23 cellular contexts compared by ENCODE assay signal in the genomic region with DNA sequence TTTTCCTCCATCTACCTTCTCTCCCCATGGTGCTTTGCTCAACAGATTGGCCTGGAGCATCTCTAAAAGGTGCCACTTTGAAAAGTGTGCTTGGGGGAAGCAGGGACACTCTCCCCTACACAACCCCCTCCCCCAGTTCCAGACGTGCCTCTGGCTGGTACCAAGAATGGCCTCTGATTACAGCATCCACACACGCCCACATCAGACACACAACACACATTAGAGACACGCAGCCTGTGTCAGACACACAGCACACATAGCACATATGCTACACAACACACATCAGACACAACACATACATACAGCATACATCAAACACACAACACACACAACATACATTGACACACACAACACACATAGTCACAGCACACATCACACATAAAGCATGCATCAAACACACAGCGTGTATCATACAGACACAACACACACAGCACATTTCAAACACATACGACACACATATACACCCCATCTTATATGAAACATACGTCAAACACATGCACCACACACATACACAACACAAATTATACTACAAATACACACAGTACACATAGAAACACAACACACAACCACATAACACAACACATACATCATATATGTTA.
DNase-seq lines count a peak whose midpoint lies in the region; ATAC-seq and TF ChIP-seq lines count a peak whose summit lies in the region.
"Had no signal": no experiment of that assay in that cellular context is flagged by ENCODE, and none has a peak within 500 bp of the region (broad histone marks: within the 10 kb centered on the region; RNA-seq: fewer than 3 reads in every experiment).

No MANE protein-coding gene starts in this region.

- peaks cover 23 to 93% (median 70%) of the 10 kb centered on the region in 9 donors for H3K4me1 ChIP-seq in heart right ventricle
- H3K4me1 ChIP-seq in osteoblast (ENCODE audit: insufficient read depth, low read length) = peaks cover 29% of the 10 kb centered on the region
- H3K4me1 ChIP-seq in uterus = peaks cover 8 to 16% of the 10 kb centered on the region in 2 donors
- H3K4me1 ChIP-seq: A549 had no signal

- TF ChIP-seq POLR2A in uterus (IDR thresholded peaks at IDR 0.05) = no peak

- peak overlapping the region; percentile 45 for H3K27ac Mint-ChIP-seq in endothelial cell (ENCODE audit: unreplicated experiment)
- H3K27ac Mint-ChIP-seq: activated B cell treated with CpG ODN at 0.5 μM for 24 hours had no signal

- H3K27me3 ChIP-seq in heart right ventricle (no peaks in the 10 kb centered on the region), osteoblast (ENCODE audit: insufficient read depth, low read length) (no peaks in the 10 kb centered on the region), uterus (no peaks in the 10 kb centered on the region)
- H3K27me3 ChIP-seq: BLaER1, body of pancreas had no signal

- H4K20me1 ChIP-seq in osteoblast (ENCODE audit: insufficient read depth, low read length) = no peaks in the 10 kb centered on the region
- H4K20me1 ChIP-seq: BLaER1 had no signal

- peaks cover 70% of the 10 kb centered on the region for H3K4me1 Mint-ChIP-seq in endothelial cell (ENCODE audit: unreplicated experiment)

- H2AFZ ChIP-seq in osteoblast (ENCODE audit: low read length) = no peak overlapping the region

- H3K4me3 ChIP-seq in heart right ventricle (no peak overlapping the region), osteoblast (ENCODE audit: insufficient read depth, low read length) (no peak overlapping the region), uterus (no peak overlapping the region)
- H3K4me3 ChIP-seq: A549, BLaER1, body of pancreas, lung, skin epidermis had no signal

- 80 to 86% methylated on average over 6 of the region's 6 CpGs for WGBS in heart right ventricle, 2 donors

- H3K27me3 Mint-ChIP-seq in endothelial cell (ENCODE audit: unreplicated experiment) = peaks cover 25% of the 10 kb centered on the region
- H3K27me3 Mint-ChIP-seq: activated B cell treated with CpG ODN at 0.5 μM for 24 hours; activated naive CD8-positive, alpha-beta T cell had no signal

- intact Hi-C loops in heart right ventricle (cut with DNase I) (loop anchor here in 1 of 10 donors (5.0 kb wide), 1 partner anchor 33 kb away; no protein-coding TSS in a partner anchor), cardiac septum (cut with DNase I) (no loop called here), uterus (cut with DNase I; ENCODE audit: low total_unique reads) (no loop called here)

- peak overlapping the region in 6 of 10 donors; percentile 72 to 98 (median 80) for H3K27ac ChIP-seq in heart right ventricle
- H3K27ac ChIP-seq in osteoblast (ENCODE audit: low read depth, low read length) = peak overlapping the region; percentile 62
- peak overlapping the region; percentile 76 to 81 for H3K27ac ChIP-seq in uterus
- H3K27ac ChIP-seq: A549, BLaER1, RWPE1 had no signal

- no peak overlapping the region for H3K4me2 ChIP-seq in osteoblast (ENCODE audit: insufficient read depth, low read length)
- H3K4me2 ChIP-seq: A549 had no signal

- ATAC-seq in heart right ventricle (no peak), HG03196 (IDR thresholded peaks at IDR 0.05; ENCODE audit: unreplicated experiment) (no peak)
- ATAC-seq: A549, body of pancreas had no signal

- TF ChIP-seq CTCF in heart right ventricle (IDR thresholded peaks at IDR 0.05) (no peak), endothelial cell (IDR thresholded peaks at IDR 0.05; ENCODE audit: unreplicated experiment) (no peak), osteoblast (IDR thresholded peaks at IDR 0.05; ENCODE audit: extremely low read depth, low read depth, low read length) (no peak), uterus (IDR thresholded peaks at IDR 0.05) (no peak)

- H3K9me3 ChIP-seq in heart right ventricle (no peaks in the 10 kb centered on the region), osteoblast (ENCODE audit: low read depth, low read length) (no peaks in the 10 kb centered on the region), uterus (no peaks in the 10 kb centered on the region)
- H3K9me3 ChIP-seq: A549, BLaER1, body of pancreas had no signal

- no peaks in the 10 kb centered on the region for H3K36me3 ChIP-seq in heart right ventricle
- H3K36me3 ChIP-seq in osteoblast (ENCODE audit: insufficient read depth, low read length) = no peaks in the 10 kb centered on the region
- no peaks in the 10 kb centered on the region for H3K36me3 ChIP-seq in uterus
- H3K36me3 ChIP-seq: BLaER1 had no signal

- no peak for DNase-seq in heart right ventricle
- DNase-seq in cardiac septum (ENCODE audit: low spot score) = no peak
- DNase-seq in endothelial cell (ENCODE audit: low spot score) = no peak
- DNase-seq in osteoblast (ENCODE audit: insufficient read length, low spot score, missing footprints) = no peak
- DNase-seq in uterus = no peak
- DNase-seq in NCI-H1930 (lab: John Stamatoyannopoulos, UW) = no peak
- no peak for DNase-seq in NCI-H82 (lab: John Stamatoyannopoulos, UW)
- DNase-seq: activated B cell treated with CpG ODN at 0.5 μM for 24 hours; activated T-cell treated with anti-CD3 and anti-CD28 coated beads, Interleukin-2, amount 50 U/mL, for 72 hours; body of pancreas; dermis blood vessel endothelial cell; HCEC 1CT; hippocampal formation; naive B cell; NCI-H526; stimulated activated naive CD8-positive, alpha-beta T cell treated with anti-CD3 and anti-CD28 coated beads, Interleukin-15, Interleukin-2, amounts not matched to agents 100 U/mL and 50 U/mL, for 24 hours had no signal

- no peaks in the 10 kb centered on the region for H3K9me3 Mint-ChIP-seq in endothelial cell (ENCODE audit: unreplicated experiment)
- H3K9me3 Mint-ChIP-seq: activated B cell treated with CpG ODN at 0.5 μM for 24 hours; activated T-cell treated with anti-CD3 and anti-CD28 coated beads, Interleukin-2, amount 50 U/mL, for 72 hours; naive B cell had no signal

- no peaks in the 10 kb centered on the region for H3K79me2 ChIP-seq in osteoblast (ENCODE audit: insufficient read depth, low read length)

- H3K36me3 Mint-ChIP-seq in endothelial cell (ENCODE audit: low read depth, unreplicated experiment) = peaks cover 8% of the 10 kb centered on the region
- H3K36me3 Mint-ChIP-seq: activated naive CD8-positive, alpha-beta T cell; naive B cell had no signal

- peak overlapping the region; percentile 33 for H3K4me3 Mint-ChIP-seq in endothelial cell (ENCODE audit: unreplicated experiment)
- H3K4me3 Mint-ChIP-seq: activated B cell treated with CpG ODN at 0.5 μM for 24 hours; activated naive CD8-positive, alpha-beta T cell had no signal
